ENCODE assay signal across 9 cellular contexts in the genomic region with DNA sequence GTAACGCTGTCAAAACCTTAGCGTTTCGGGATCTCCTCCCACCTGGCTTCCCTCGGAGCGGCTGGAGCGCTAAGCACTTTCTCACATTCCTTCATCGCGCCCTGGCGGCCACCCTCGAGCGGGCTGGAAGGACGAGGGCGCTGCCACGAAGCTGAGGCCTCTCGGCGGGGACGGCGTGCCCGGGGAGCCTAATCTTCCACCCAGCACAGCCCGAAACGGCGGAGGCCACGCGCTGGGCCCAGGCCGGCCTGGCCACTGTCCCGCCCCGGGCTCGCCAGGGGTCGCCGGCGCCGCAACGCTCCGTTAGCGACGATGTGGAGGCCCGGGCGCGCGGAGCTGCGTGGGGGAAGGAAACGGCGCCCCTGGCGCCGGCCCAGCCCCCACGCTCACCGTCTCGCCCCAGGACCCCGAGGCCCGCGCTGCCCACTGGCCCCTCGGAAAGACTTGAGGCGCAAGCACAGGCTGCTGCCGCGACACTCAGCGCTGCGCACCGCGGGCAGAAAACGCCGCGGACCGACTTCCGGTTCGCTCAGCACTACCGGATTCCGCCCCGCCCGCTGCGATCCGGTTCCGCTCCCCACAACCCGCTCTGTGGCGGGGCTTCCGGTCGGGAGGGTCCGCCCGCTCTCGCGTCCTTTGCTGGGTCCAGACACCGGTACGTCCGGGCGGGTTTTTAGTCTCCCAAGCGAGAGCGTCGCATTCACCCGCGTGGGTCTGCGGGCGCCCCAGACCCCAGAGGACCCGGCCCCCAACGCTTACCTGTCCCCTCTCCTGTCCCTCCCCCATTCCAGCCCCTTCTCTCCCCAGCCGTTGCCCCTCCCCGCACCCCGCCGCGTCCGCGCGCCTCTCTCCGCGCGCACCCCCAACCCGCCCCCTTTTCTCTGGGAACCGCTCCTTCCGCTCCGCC. TPM values are rescaled to one million over a fixed set of nuclear protein-coding genes. Genes with fewer than 3 reads are reported as not detected.
DNase-seq lines count a peak whose midpoint lies in the region; ATAC-seq, FAIRE-seq and TF ChIP-seq lines count a peak whose summit lies in the region.
"Had no signal": no experiment of that assay in that cellular context is flagged by ENCODE, and none has a peak within 500 bp of the region (broad histone marks: within the 10 kb centered on the region; RNA-seq: fewer than 3 reads in every experiment).

A gene with protein sequence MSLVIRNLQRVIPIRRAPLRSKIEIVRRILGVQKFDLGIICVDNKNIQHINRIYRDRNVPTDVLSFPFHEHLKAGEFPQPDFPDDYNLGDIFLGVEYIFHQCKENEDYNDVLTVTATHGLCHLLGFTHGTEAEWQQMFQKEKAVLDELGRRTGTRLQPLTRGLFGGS (plus strand): TSS at position 582 of the 907 bp plus-strand sequence. CDS start 572 bp downstream, outside the sequence.

- H3K4me2 ChIP-seq in BLaER1, result peak within 1 kb of the TSS; percentile 93

- H3K9ac ChIP-seq in BLaER1 (peak within 1 kb of the TSS; percentile 99), colonic mucosa (ENCODE audit: low read depth in 2 of 2, low read length in 2 of 2) (peak within 1 kb of the TSS; percentile 75 to 99)

- H3K36me3 ChIP-seq in BLaER1 (peaks cover 33% of the 10 kb centered on the region), colonic mucosa (peaks cover 1% of the 10 kb centered on the region)

- peaks cover 48% of the 10 kb centered on the region for H4K20me1 ChIP-seq in BLaER1

- no peak for TF ChIP-seq CTCF in colonic mucosa (IDR thresholded peaks at IDR 0.05)

- FAIRE-seq in GM19239 (lab: Jason Lieb, UNC), result peak; percentile 51
- FAIRE-seq: islet of Langerhans had no signal

- peaks cover 43% of the 10 kb centered on the region for H3K4me1 Mint-ChIP-seq in activated CD4-positive, alpha-beta T cell treated with anti-CD3 and anti-CD28 coated beads, Interleukin-2, amount 10 ng/mL, durations not matched to agents 24 days and 14 days

- DNase-seq in GM19239 (ENCODE audit: insufficient read length, low spot score), result peak; percentile 93
- peak; percentile 85 to 93 for DNase-seq in NCI-H524 (lab: John Stamatoyannopoulos, UW)
- DNase-seq in activated CD4-positive, alpha-beta T cell treated with anti-CD3 and anti-CD28 coated beads, Interleukin-2, amount 10 ng/mL, durations not matched to agents 24 days and 14 days, result peak; percentile 97
- DNase-seq in colonic mucosa, result peak; percentile 91
- peak; percentile 97 for DNase-seq in left kidney (ENCODE audit: low read depth, low spot score)
- peak; percentile 89 for DNase-seq in stimulated activated CD4-positive, alpha-beta T cell treated with anti-CD3 and anti-CD28 coated beads, Interleukin-1b, Interleukin-23, amount 100 ng/mL, for 48 hours

- no peaks in the 10 kb centered on the region for H3K9me3 Mint-ChIP-seq in activated CD4-positive, alpha-beta T cell treated with anti-CD3 and anti-CD28 coated beads, Interleukin-2, amount 10 ng/mL, durations not matched to agents 24 days and 14 days

- H3K27me3 Mint-ChIP-seq in activated CD4-positive, alpha-beta T cell treated with anti-CD3 and anti-CD28 coated beads, Interleukin-2, amount 10 ng/mL, durations not matched to agents 24 days and 14 days, result no peaks in the 10 kb centered on the region

- H3K27ac ChIP-seq in BLaER1, result peak within 1 kb of the TSS; percentile 98
- H3K27ac ChIP-seq in colonic mucosa, result peak within 1 kb of the TSS; percentile 89

- H3K4me3 Mint-ChIP-seq in activated CD4-positive, alpha-beta T cell treated with anti-CD3 and anti-CD28 coated beads, Interleukin-2, amount 10 ng/mL, durations not matched to agents 24 days and 14 days, result peak within 1 kb of the TSS; percentile 92

- H3K4me3 ChIP-seq in BLaER1 (peak within 1 kb of the TSS; percentile 99), colonic mucosa (peak within 1 kb of the TSS; percentile 73)

- peaks cover 69% of the 10 kb centered on the region for H3K4me1 ChIP-seq in BLaER1
- peaks cover 29% of the 10 kb centered on the region for H3K4me1 ChIP-seq in colonic mucosa

- H3K27ac Mint-ChIP-seq in activated CD4-positive, alpha-beta T cell treated with anti-CD3 and anti-CD28 coated beads, Interleukin-2, amount 10 ng/mL, durations not matched to agents 24 days and 14 days, result peak within 1 kb of the TSS; percentile 98

- no peaks in the 10 kb centered on the region for H3K9me3 ChIP-seq in BLaER1
- H3K9me3 ChIP-seq in colonic mucosa, result no peaks in the 10 kb centered on the region

- peaks cover 45% of the 10 kb centered on the region for H3K36me3 Mint-ChIP-seq in activated CD4-positive, alpha-beta T cell treated with anti-CD3 and anti-CD28 coated beads, Interleukin-2, amount 10 ng/mL, durations not matched to agents 24 days and 14 days (ENCODE audit: low read depth)

- peak; percentile 82 for ATAC-seq in HG03442 (IDR thresholded peaks at IDR 0.05; ENCODE audit: unreplicated experiment)

- intact Hi-C loops in activated CD4-positive, alpha-beta T cell treated with anti-CD3 and anti-CD28 coated beads, Interleukin-2, amount 10 ng/mL, durations not matched to agents 24 days and 14 days (cut with micrococcal nuclease), result loop anchor here (1.0 to 2.0 kb wide), 5 partner anchors 10 to 172 kb away; a partner anchor contains a TSS
- intact Hi-C loops in colonic mucosa (cut with DNase I), result loop anchor here (5.0 kb wide), 1 partner anchor 36 kb away; a partner anchor contains a TSS

- H3K27me3 ChIP-seq in BLaER1 (no peaks in the 10 kb centered on the region), colonic mucosa (no peaks in the 10 kb centered on the region)

RNA-seq across cellular contexts. Expression of the gene that starts here (rescaled TPM):
- 16.2 and 18.2 TPM in 2 replicates for total RNA-seq in activated CD4-positive, alpha-beta T cell treated with anti-CD3 and anti-CD28 coated beads, Interleukin-2, amount 10 ng/mL, durations not matched to agents 24 days and 14 days
- 10 to 100 TPM in 1 of 2 donors, 1 to 10 TPM in 1; 8.0 to 12.4 TPM for total RNA-seq in colonic mucosa

Comparison
In these comparisons a context has a peak if more than half of its experiments do, and no peak if none do; other contexts are left out.
1. Peak in every context shown above with its lines: DNase-seq, ATAC-seq, H3K4me3 ChIP-seq and H3K27ac ChIP-seq.